In the genomic region with DNA sequence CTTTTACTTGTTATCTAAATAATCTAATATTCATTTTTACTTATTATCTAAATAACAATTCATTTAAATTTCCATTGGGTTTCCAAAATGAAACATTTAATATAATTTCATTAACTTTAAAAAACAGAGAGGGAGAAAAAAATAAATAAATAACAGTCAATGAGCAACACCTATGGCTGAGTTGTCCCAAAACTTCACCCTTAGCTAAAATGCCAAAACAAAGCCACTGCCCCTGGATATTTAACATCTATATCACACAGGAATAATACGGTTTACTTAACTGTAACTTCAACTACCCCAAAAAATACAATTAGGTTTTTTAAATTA, we compare ENCODE assay signal across 9 cellular contexts. TPM values are rescaled to one million over a fixed set of nuclear protein-coding genes. Genes with fewer than 3 reads are reported as not detected.
DNase-seq lines count a peak whose midpoint lies in the region; ATAC-seq and TF ChIP-seq lines count a peak whose summit lies in the region.
"Had no signal": no experiment of that assay in that cellular context is flagged by ENCODE, and none has a peak within 500 bp of the region (broad histone marks: within the 10 kb centered on the region; RNA-seq: fewer than 3 reads in every experiment).

No MANE protein-coding gene starts in this region.

- H3K9me3 ChIP-seq in HUES64 (ENCODE audit: insufficient read depth, low read depth, low read length) (no peaks in the 10 kb centered on the region), hepatocyte (ENCODE audit: low read depth) (no peaks in the 10 kb centered on the region)

- H2AFZ ChIP-seq in hepatocyte = no peak overlapping the region

- intact Hi-C loops in activated CD4-positive, alpha-beta memory T cell treated with anti-CD3 and anti-CD28 coated beads for 36 hours (cut with micrococcal nuclease) = loop anchor here (1.0 to 5.0 kb wide), 3 partner anchors 14 to 241 kb away; no protein-coding TSS in a partner anchor

- no peak for DNase-seq in activated CD4-positive, alpha-beta memory T cell treated with anti-CD3 and anti-CD28 coated beads for 36 hours
- DNase-seq in hepatocyte (ENCODE audit: low spot score) (no peak), NCI-H774 (lab: John Stamatoyannopoulos, UW) (no peak), foreskin melanocyte (no peak), NOMO-1 treated with dmso at 0.1 percent for 144 hours (lab: John Stamatoyannopoulos, UW; ENCODE audit: unreplicated experiment) (no peak)
- no peak for DNase-seq in stimulated activated naive B cell treated with anti-CD40 and anti-IgM and Interleukin-4, amounts not matched to agents 10 μg/mL and 1 μg/mL and 100 μg/mL, for 72 hours

- peaks cover 65% of the 10 kb centered on the region for H3K4me1 ChIP-seq in HUES64 (ENCODE audit: insufficient read depth, low read length)
- H3K4me1 ChIP-seq in hepatocyte (ENCODE audit: insufficient read depth) = peaks cover 17% of the 10 kb centered on the region

- CTCF ChIA-PET in activated CD4-positive, alpha-beta memory T cell treated with anti-CD3 and anti-CD28 coated beads for 36 hours (lab: Charles Lee) = interaction anchor here (0.7 to 5.3 kb wide), 7 partner anchors 11 to 241 kb away, joined by 3 to 38 read pairs (median 5); a partner anchor contains a TSS

- WGBS in HUES64 = 100% methylated on average over 1 of the region's 1 CpG
- 63% methylated on average over 1 of the region's 1 CpG for WGBS in hepatocyte (ENCODE audit: low lambda C conversion rate, missing lambda C conversion rate)

- no peaks in the 10 kb centered on the region for H3K9me3 Mint-ChIP-seq in activated CD4-positive, alpha-beta memory T cell treated with anti-CD3 and anti-CD28 coated beads for 36 hours
- no peaks in the 10 kb centered on the region for H3K9me3 Mint-ChIP-seq in stimulated activated naive B cell treated with anti-CD40 and anti-IgM and Interleukin-4, amounts not matched to agents 10 μg/mL and 1 μg/mL and 100 μg/mL, for 72 hours
- H3K9me3 Mint-ChIP-seq: neural crest cell had no signal

- H4K20me1 ChIP-seq in hepatocyte (ENCODE audit: insufficient read depth, poor library complexity, severe bottlenecking) = peaks cover 23% of the 10 kb centered on the region

- H3K36me3 ChIP-seq in HUES64 (ENCODE audit: insufficient read depth, low read length) (no peaks in the 10 kb centered on the region), hepatocyte (replicated peaks; ENCODE audit: insufficient read depth, low read depth) (no peaks in the 10 kb centered on the region)

- H3K4me1 Mint-ChIP-seq in activated CD4-positive, alpha-beta memory T cell treated with anti-CD3 and anti-CD28 coated beads for 36 hours (ENCODE audit: low read depth) = peaks cover 38% of the 10 kb centered on the region
- H3K4me1 Mint-ChIP-seq in stimulated activated naive B cell treated with anti-CD40 and anti-IgM and Interleukin-4, amounts not matched to agents 10 μg/mL and 1 μg/mL and 100 μg/mL, for 72 hours = peaks cover 23 to 44% of the 10 kb centered on the region in 2 donors

- H3K4me2 ChIP-seq in hepatocyte = peak overlapping the region; percentile 71

- H3K79me2 ChIP-seq in hepatocyte = peaks cover 86% of the 10 kb centered on the region

- peaks cover 15% of the 10 kb centered on the region for H3K36me3 Mint-ChIP-seq in activated CD4-positive, alpha-beta memory T cell treated with anti-CD3 and anti-CD28 coated beads for 36 hours
- H3K36me3 Mint-ChIP-seq in stimulated activated naive B cell treated with anti-CD40 and anti-IgM and Interleukin-4, amounts not matched to agents 10 μg/mL and 1 μg/mL and 100 μg/mL, for 72 hours = peaks cover 13 to 24% of the 10 kb centered on the region in 2 donors

- H3K27ac ChIP-seq in HUES64 (ENCODE audit: low read depth, low read length) (peak overlapping the region; percentile 71; the same call in 1 of the 2 replicates), hepatocyte (peak overlapping the region; percentile 96)

- POLR2A ChIA-PET in activated CD4-positive, alpha-beta memory T cell treated with anti-CD3 and anti-CD28 coated beads for 36 hours (lab: Charles Lee) = interaction anchor here (1.4 to 6.5 kb wide), 8 partner anchors 10 to 97 kb away, joined by 3 to 87 read pairs (median 8); a partner anchor contains a TSS

- TF ChIP-seq CTCF in hepatocyte (IDR thresholded peaks at IDR 0.05; ENCODE audit: poor library complexity) = no peak

- H3K4me3 ChIP-seq in HUES64 (ENCODE audit: low read length) = peak overlapping the region; percentile 41; the same call in 1 of the 2 replicates
- peak overlapping the region; percentile 35 for H3K4me3 ChIP-seq in hepatocyte

- peak overlapping the region; percentile 73; the same call in 1 of the 2 replicates for H3K9ac ChIP-seq in HUES64 (ENCODE audit: low read depth, low read length)

- peak overlapping the region; percentile 98 for H3K27ac Mint-ChIP-seq in activated CD4-positive, alpha-beta memory T cell treated with anti-CD3 and anti-CD28 coated beads for 36 hours
- peak overlapping the region; percentile 99 for H3K27ac Mint-ChIP-seq in stimulated activated naive B cell treated with anti-CD40 and anti-IgM and Interleukin-4, amounts not matched to agents 10 μg/mL and 1 μg/mL and 100 μg/mL, for 72 hours

- ATAC-seq in stimulated activated naive B cell treated with anti-CD40 and anti-IgM and Interleukin-4, amounts not matched to agents 10 μg/mL and 1 μg/mL and 100 μg/mL, for 72 hours (replicated peaks) = peak; percentile 22 to 28
- ATAC-seq in GM18909 (IDR thresholded peaks at IDR 0.05; ENCODE audit: poor library complexity, unreplicated experiment) = no peak

- H3K27me3 Mint-ChIP-seq in activated CD4-positive, alpha-beta memory T cell treated with anti-CD3 and anti-CD28 coated beads for 36 hours = no peaks in the 10 kb centered on the region
- no peaks in the 10 kb centered on the region for H3K27me3 Mint-ChIP-seq in stimulated activated naive B cell treated with anti-CD40 and anti-IgM and Interleukin-4, amounts not matched to agents 10 μg/mL and 1 μg/mL and 100 μg/mL, for 72 hours

- H3K27me3 ChIP-seq in HUES64 (ENCODE audit: insufficient read depth, low read length) (no peaks in the 10 kb centered on the region), hepatocyte (no peaks in the 10 kb centered on the region)

- H3K4me3 Mint-ChIP-seq in activated CD4-positive, alpha-beta memory T cell treated with anti-CD3 and anti-CD28 coated beads for 36 hours = peak overlapping the region; percentile 92
- peak overlapping the region; percentile 90 for H3K4me3 Mint-ChIP-seq in stimulated activated naive B cell treated with anti-CD40 and anti-IgM and Interleukin-4, amounts not matched to agents 10 μg/mL and 1 μg/mL and 100 μg/mL, for 72 hours
- H3K4me3 Mint-ChIP-seq: neural crest cell had no signal

- H3K9me2 ChIP-seq in hepatocyte (replicated peaks; ENCODE audit: insufficient read depth) = no peaks in the 10 kb centered on the region

RNA-seq across cellular contexts. Expression of a gene that starts 0.6 kb away (rescaled TPM):
- polyA plus RNA-seq in HUES64 (2013, experiment 1 of 2) = 9.7 TPM
- 11.0 TPM for polyA plus RNA-seq in HUES64 (2013, experiment 2 of 2)
- total RNA-seq in activated CD4-positive, alpha-beta memory T cell treated with anti-CD3 and anti-CD28 coated beads for 36 hours = 10 to 100 TPM; 70.8 to 71.2 TPM
- total RNA-seq in hepatocyte = 91.1 and 94.6 TPM in 2 replicates
- 39.4 and 44.4 TPM in 2 replicates for polyA plus RNA-seq in hepatocyte

RNA-seq across cellular contexts. Expression of a gene that starts 42.8 kb away (rescaled TPM):
- 11.4 TPM for polyA plus RNA-seq in HUES64 (2013, experiment 1 of 2)
- 15.2 TPM for polyA plus RNA-seq in HUES64 (2013, experiment 2 of 2)
- total RNA-seq in activated CD4-positive, alpha-beta memory T cell treated with anti-CD3 and anti-CD28 coated beads for 36 hours = 10 to 100 TPM; 12.6 to 13.5 TPM
- total RNA-seq in hepatocyte = 6.1 and 8.4 TPM in 2 replicates
- 8.4 and 11.3 TPM in 2 replicates for polyA plus RNA-seq in hepatocyte
